In the genomic region with DNA sequence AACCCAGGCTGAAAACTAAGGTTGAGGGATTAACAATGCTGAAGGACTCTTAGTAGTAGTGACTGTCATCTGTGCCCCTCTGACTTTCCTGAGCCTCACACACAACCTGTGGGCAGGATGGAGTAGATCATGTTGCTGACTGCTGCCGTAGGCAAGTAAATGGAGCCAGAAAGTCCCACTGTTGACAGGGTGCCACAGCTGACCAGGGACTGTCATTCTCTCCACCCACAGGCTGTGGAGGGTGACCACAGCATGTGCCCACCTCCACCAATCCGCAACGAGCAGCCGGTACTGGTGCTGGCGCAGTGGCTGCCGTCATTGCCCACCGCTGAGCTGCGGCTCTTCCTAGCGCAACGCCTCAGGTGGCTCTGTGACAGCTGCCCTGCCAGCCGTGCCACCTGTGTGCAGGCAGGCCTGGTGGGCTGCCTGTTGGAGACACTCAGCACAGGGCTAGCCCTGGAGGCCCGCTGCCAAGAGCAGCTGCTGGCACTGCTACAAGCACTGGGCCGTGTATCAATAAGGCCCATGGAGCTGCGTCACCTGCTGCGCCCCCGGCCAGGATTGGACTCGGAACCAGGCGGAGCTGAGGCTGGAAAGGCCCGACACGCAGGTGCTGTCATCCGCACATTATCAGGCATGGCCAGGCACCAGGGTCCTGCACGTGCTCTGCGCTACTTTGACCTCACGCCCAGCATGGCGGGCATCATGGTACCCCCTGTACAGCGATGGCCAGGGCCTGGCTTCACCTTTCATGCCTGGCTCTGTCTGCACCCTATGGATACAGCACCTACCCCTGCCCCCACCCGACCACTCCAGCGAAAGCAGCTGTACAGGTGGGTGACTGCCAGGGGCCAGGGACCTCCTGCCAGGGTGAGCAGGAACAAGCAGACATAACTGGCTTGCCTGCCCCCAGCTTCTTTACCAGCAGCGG, we compare ENCODE assay signal across 34 cellular contexts. TPM values are rescaled to one million over a fixed set of nuclear protein-coding genes. Genes with fewer than 3 reads are reported as not detected.
DNase-seq lines count a peak whose midpoint lies in the region; ATAC-seq, FAIRE-seq and TF ChIP-seq lines count a peak whose summit lies in the region.
"Had no signal": no experiment of that assay in that cellular context is flagged by ENCODE, and none has a peak within 500 bp of the region (broad histone marks: within the 10 kb centered on the region; RNA-seq: fewer than 3 reads in every experiment).

No MANE protein-coding gene starts in this region.

- H3K36me3 Mint-ChIP-seq in Caco-2 (ENCODE audit: insufficient read depth, unreplicated experiment), result peaks cover 36% of the 10 kb centered on the region
- H3K36me3 Mint-ChIP-seq: natural killer cell had no signal

- H3K4me3 ChIP-seq in SK-N-SH (ENCODE audit: low read depth in 2 of 2, low read length in 1 of 2) (no peak overlapping the region), psoas muscle (no peak overlapping the region), Caco-2 (ENCODE audit: low read depth, low read length) (no peak overlapping the region)
- H3K4me3 ChIP-seq: heart right ventricle, SK-N-MC, suprapubic skin, upper lobe of left lung had no signal

- 96% methylated on average over 7 of the region's 29 CpGs for WGBS in SK-N-SH (ENCODE audit: low lambda C conversion rate)
- WGBS in psoas muscle, 3 donors, result 78 to 89% (median 79%) methylated on average over 29 of the region's 29 CpGs

- H3K4me3 Mint-ChIP-seq in Caco-2 (ENCODE audit: unreplicated experiment), result no peak overlapping the region
- H3K4me3 Mint-ChIP-seq: activated naive CD4-positive, alpha-beta T cell treated with anti-CD3 and anti-CD28 coated beads, Interleukin-2, amount 10 ng/mL, durations not matched to agents 7 days and 5 days; H9; natural killer cell; T-helper 1 cell treated with Interleukin-12 subunit alpha and Interleukin-12 subunit beta and Interleukin-4 antibody, amounts not matched to agents 30 μg/mL and 1 μg/mL, for 36 hours had no signal

- H3K4me2 ChIP-seq in SK-N-SH, result no peak overlapping the region

- no TSS peak for BruUV-seq in Caco-2 (replicated peaks; lab: Mats Ljungman, UMichigan)

- peaks cover 6% of the 10 kb centered on the region for H3K4me1 Mint-ChIP-seq in Caco-2 (ENCODE audit: low read depth, unreplicated experiment)

- H3K27ac ChIP-seq in SK-N-SH (ENCODE audit: low read depth in 2 of 2, low read length in 1 of 2), result no peak overlapping the region
- H3K27ac ChIP-seq in psoas muscle, result no peak overlapping the region
- H3K27ac ChIP-seq: brain microvascular endothelial cell, heart right ventricle, SK-N-MC, suprapubic skin, upper lobe of left lung had no signal

- no peak for TF ChIP-seq POLR2A in GM12891 (IDR thresholded peaks at IDR 0.05; ENCODE audit: low read depth, low read length)

- no peak overlapping the region for H3K27ac Mint-ChIP-seq in Caco-2 (ENCODE audit: unreplicated experiment)
- H3K27ac Mint-ChIP-seq: activated naive CD4-positive, alpha-beta T cell treated with anti-CD3 and anti-CD28 coated beads, Interleukin-2, amount 10 ng/mL, durations not matched to agents 7 days and 5 days; natural killer cell; T-helper 1 cell treated with Interleukin-12 subunit alpha and Interleukin-12 subunit beta and Interleukin-4 antibody, amounts not matched to agents 30 μg/mL and 1 μg/mL, for 36 hours had no signal

- POLR2A ChIA-PET in SK-N-SH (lab: Yijun Ruan, JAX), result no interaction called here
- POLR2A ChIA-PET in Caco-2 (lab: Charles Lee), result no interaction called here

- H3K27me3 Mint-ChIP-seq in Caco-2 (ENCODE audit: insufficient read depth, unreplicated experiment), result no peaks in the 10 kb centered on the region
- H3K27me3 Mint-ChIP-seq: activated naive CD4-positive, alpha-beta T cell treated with anti-CD3 and anti-CD28 coated beads, Interleukin-2, amount 10 ng/mL, durations not matched to agents 7 days and 5 days; CD4-positive, CD25-positive, alpha-beta regulatory T cell had no signal

- H3K36me3 ChIP-seq in SK-N-SH (replicated peaks in 1 of 2; ENCODE audit: control insufficient read depth in 1 of 2, insufficient read depth in 2 of 2, low read length in 1 of 2) (no peaks in the 10 kb centered on the region), psoas muscle (ENCODE audit: insufficient read depth in 1 of 2, low read depth in 1 of 2) (peaks cover 0 to 14% of the 10 kb centered on the region in 2 donors), Caco-2 (ENCODE audit: control insufficient read depth, insufficient read depth, low read length) (peaks cover 1% of the 10 kb centered on the region; the same call in 1 of the 2 replicates)
- H3K36me3 ChIP-seq: brain microvascular endothelial cell had no signal

- TF ChIP-seq CTCF in SK-N-SH (IDR thresholded peaks at IDR 0.05), result no peak
- TF ChIP-seq CTCF in psoas muscle (IDR thresholded peaks at IDR 0.05), result no peak
- TF ChIP-seq CTCF in Caco-2 (IDR thresholded peaks at IDR 0.05; ENCODE audit: insufficient read depth in 1 of 2, low read depth in 1 of 2, low read length in 1 of 2, severe bottlenecking in 1 of 2, unreplicated experiment in 1 of 2), result no peak

- TF ChIP-seq RAD21 in SK-N-SH (IDR thresholded peaks at IDR 0.05; ENCODE audit: low read length), result no peak

- no peak for TF ChIP-seq EP300 in SK-N-SH (IDR thresholded peaks at IDR 0.05; ENCODE audit: borderline replicate concordance in 1 of 2, low read depth in 1 of 2, low read length in 1 of 2)

- no peaks in the 10 kb centered on the region for H3K79me2 ChIP-seq in SK-N-SH (ENCODE audit: insufficient read depth)

- no peak overlapping the region for H3K9ac ChIP-seq in SK-N-SH

- H3K9me3 Mint-ChIP-seq in Caco-2 (ENCODE audit: unreplicated experiment), result no peaks in the 10 kb centered on the region
- H3K9me3 Mint-ChIP-seq: activated naive CD4-positive, alpha-beta T cell treated with anti-CD3 and anti-CD28 coated beads, Interleukin-2, amount 10 ng/mL, durations not matched to agents 7 days and 5 days; CD4-positive, CD25-positive, alpha-beta regulatory T cell; H9; natural killer cell; T-helper 1 cell treated with Interleukin-12 subunit alpha and Interleukin-12 subunit beta and Interleukin-4 antibody, amounts not matched to agents 30 μg/mL and 1 μg/mL, for 36 hours had no signal

- H3K9me3 ChIP-seq in SK-N-SH, result no peaks in the 10 kb centered on the region
- no peaks in the 10 kb centered on the region for H3K9me3 ChIP-seq in psoas muscle
- no peaks in the 10 kb centered on the region for H3K9me3 ChIP-seq in Caco-2
- H3K9me3 ChIP-seq: heart right ventricle, suprapubic skin, upper lobe of left lung had no signal

- DNase-seq in SK-N-SH, result peak; percentile 18
- DNase-seq in GM12891 (ENCODE audit: insufficient read length, low spot score), result no peak
- DNase-seq in cerebellum (ENCODE audit: low spot score), result peak; percentile 66
- DNase-seq in psoas muscle, result peak; percentile 9 to 48
- DNase-seq in pons (ENCODE audit: low spot score), result no peak
- DNase-seq in AG08395 (ENCODE audit: low spot score), result no peak
- DNase-seq in Caco-2, result no peak
- DNase-seq: activated CD4-positive, alpha-beta T cell treated with anti-CD3 and anti-CD28 coated beads, Interleukin-2, amount 50 U/mL, for 4 hours; activated CD4-positive, CD25-positive, alpha-beta regulatory T cell; activated naive CD4-positive, alpha-beta T cell treated with anti-CD3 and anti-CD28 coated beads, Interleukin-2, amount 10 ng/mL, durations not matched to agents 7 days and 5 days; brain microvascular endothelial cell; CD4-positive, CD25-positive, alpha-beta regulatory T cell; H9; kidney glomerular epithelial cell; MM.1S; natural killer cell; NCI-H1105 treated with DMSO at 0.1 percent for 48 hours; NCI-H1930; NCI-H226; NCI-H774; small intestine; stimulated activated naive CD4-positive, alpha-beta T cell treated with Interleukin-2 at 50 U/mL for 16 hours; upper lobe of left lung had no signal

- intact Hi-C loops in psoas muscle (cut with DNase I) (loop anchor here in 1 of 2 donors (5.0 to 10.0 kb wide), 2 partner anchors 73 to 290 kb away; a partner anchor contains a TSS), Caco-2 (cut with micrococcal nuclease; ENCODE audit: unreplicated experiment) (loop anchor here (5.0 kb wide), 1 partner anchor 53 kb away; no protein-coding TSS in a partner anchor)

- H3K9me2 ChIP-seq in SK-N-SH, result no peaks in the 10 kb centered on the region

- H3K27me3 ChIP-seq in SK-N-SH (ENCODE audit: insufficient read depth) (no peaks in the 10 kb centered on the region), psoas muscle (ENCODE audit: insufficient read depth in 3 of 3, low read length in 2 of 3) (no peaks in the 10 kb centered on the region), Caco-2 (replicated peaks; ENCODE audit: control insufficient read depth, insufficient read depth, low read length) (no peaks in the 10 kb centered on the region)
- H3K27me3 ChIP-seq: brain microvascular endothelial cell, heart right ventricle, suprapubic skin, upper lobe of left lung had no signal

- H3F3A ChIP-seq in SK-N-SH (replicated peaks; ENCODE audit: insufficient read depth), result no peaks in the 10 kb centered on the region

- FAIRE-seq in GM12891 (lab: Jason Lieb, UNC), result no peak
- FAIRE-seq: colon, endothelial cell of umbilical vein, frontal cortex, HTR-8/SVneo, RCC 7860, small intestine, TTC549 had no signal

- ATAC-seq in SK-N-SH treated with all-trans-retinoic acid at 6 μM for 48 hours, result no peak
- ATAC-seq in psoas muscle, result peak in 3 of 4 donors; percentile 22 to 40 (median 25)
- ATAC-seq: heart right ventricle, natural killer cell had no signal

- H2AFZ ChIP-seq in SK-N-SH (ENCODE audit: low read depth), result no peak overlapping the region

- CTCF ChIA-PET in SK-N-SH (lab: Yijun Ruan, JAX) (interaction anchor here (0.7 to 4.8 kb wide), 5 partner anchors 10 to 149 kb away, joined by 3 to 44 read pairs (median 7); no protein-coding TSS in a partner anchor), Caco-2 (lab: Charles Lee) (no interaction called here)

- H3K4me1 ChIP-seq in SK-N-SH (ENCODE audit: control insufficient read depth in 1 of 2, insufficient read depth in 2 of 2, low read depth in 1 of 2, low read length in 1 of 2) (peaks cover 0 to 2% of the 10 kb centered on the region in 2 experiments; a peak in 1 of 4 replicates), psoas muscle (no peaks in the 10 kb centered on the region), Caco-2 (peaks cover 11% of the 10 kb centered on the region)
- H3K4me1 ChIP-seq: suprapubic skin had no signal

- no peaks in the 10 kb centered on the region for H4K20me1 ChIP-seq in SK-N-SH (ENCODE audit: insufficient read depth)

RNA-seq across cellular contexts. Expression of a gene that starts 15.6 kb away (rescaled TPM):
- polyA plus RNA-seq in SK-N-SH (2012; rRNA removed), result 15.5 and 20.3 TPM in 2 replicates
- polyA plus RNA-seq in SK-N-SH (2012; cell fraction: cytosol; rRNA removed), result 2.6 and 5.5 TPM in 2 replicates
- 152 and 177 TPM in 2 replicates for polyA plus RNA-seq in SK-N-SH (2012; cell fraction: nucleus; rRNA removed)
- 53.4 TPM for polyA plus RNA-seq in GM12891 (2012; ENCODE audit: low read depth, missing spikeins)
- 8.2 TPM for total RNA-seq in cerebellum
- 10 to 100 TPM in 1 of 4 donors, 1 to 10 TPM in 3; 7.3 to 11.2 (median 7.7) TPM for total RNA-seq in psoas muscle
- 10 to 100 TPM in 1 of 3 donors, 1 to 10 TPM in 2; 5.4 to 13.0 (median 6.4) TPM for polyA plus RNA-seq in psoas muscle
- 62.4 and 76.9 TPM in 2 replicates for total RNA-seq in Caco-2 (2022)

RNA-seq across cellular contexts. Expression of a gene that starts 18.5 kb away (rescaled TPM):
- polyA plus RNA-seq in SK-N-SH (2012; rRNA removed) (53.2 and 105 TPM in 2 replicates), psoas muscle (10 to 100 TPM; 47.0 to 69.8 (median 55.5) TPM)
- polyA plus RNA-seq in SK-N-SH (2012; cell fraction: cytosol; rRNA removed), result 68.1 and 147 TPM in 2 replicates
- polyA plus RNA-seq in SK-N-SH (2012; cell fraction: nucleus; rRNA removed), result 66.6 and 79.5 TPM in 2 replicates
- polyA plus RNA-seq in GM12891 (2012; ENCODE audit: low read depth, missing spikeins), result 55.8 TPM
- total RNA-seq in cerebellum (23.0 TPM), psoas muscle (10 to 100 TPM; 25.1 to 36.4 (median 34.9) TPM), Caco-2 (2022) (52.7 and 60.8 TPM in 2 replicates)

Comparison
In these comparisons a context has a peak if more than half of its experiments do, and no peak if none do; other contexts are left out.
1. DNase-seq: peak in SK-N-SH (single experiment), cerebellum (single experiment) and psoas muscle (2 of 2); none in GM12891 (single experiment), pons (single experiment), AG08395 (single experiment) and Caco-2 (0 of 2).